ENCODE assay signal across 9 cellular contexts in the genomic region with DNA sequence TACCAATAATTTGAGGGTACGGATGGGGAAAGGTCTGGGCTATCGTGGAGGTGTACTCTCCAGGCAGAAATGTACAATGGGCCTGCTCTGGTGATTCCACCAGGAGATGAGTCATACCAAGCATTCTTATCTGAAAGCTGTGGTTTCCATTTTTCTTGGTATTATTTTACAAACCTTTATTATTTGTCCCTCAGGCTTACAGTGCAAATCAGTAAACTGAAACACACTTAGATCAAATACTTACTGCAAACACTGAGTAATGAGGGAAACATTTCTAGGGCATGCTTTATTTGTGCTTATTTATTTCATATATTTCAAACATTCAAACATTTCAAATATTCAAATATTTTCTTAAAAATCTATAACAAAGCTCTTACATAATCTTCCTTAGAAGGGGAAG.
DNase-seq lines count a peak whose midpoint lies in the region; ATAC-seq, FAIRE-seq and TF ChIP-seq lines count a peak whose summit lies in the region.
"Had no signal": no experiment of that assay in that cellular context is flagged by ENCODE, and none has a peak within 500 bp of the region (broad histone marks: within the 10 kb centered on the region; RNA-seq: fewer than 3 reads in every experiment).

No MANE protein-coding gene starts in this region.

- ATAC-seq in GM18873 (IDR thresholded peaks at IDR 0.05; ENCODE audit: low FRiP score, unreplicated experiment) (peak; percentile 64), HG02870 (IDR thresholded peaks at IDR 0.05; ENCODE audit: unreplicated experiment) (peak; percentile 97)

- DNase-seq in RCC 7860 (ENCODE audit: low spot score) (peak; percentile 80), osteoblast (ENCODE audit: insufficient read length, low spot score, missing footprints) (peak; percentile 18), hippocampal formation (lab: John Stamatoyannopoulos, UW) (no peak), NCI-H1092 (lab: John Stamatoyannopoulos, UW) (no peak), ecto neural progenitor cell (ENCODE audit: low spot score) (no peak)
- DNase-seq in activated effector memory CD4-positive, alpha-beta T cell treated with Interleukin-2 at 50 U/mL for 16 hours, result no peak
- DNase-seq: activated CD4-positive, alpha-beta memory T cell treated with anti-CD3 and anti-CD28 coated beads for 36 hours had no signal

- H3K36me3 ChIP-seq in osteoblast (ENCODE audit: insufficient read depth, low read length), result no peaks in the 10 kb centered on the region

- TF ChIP-seq CTCF in osteoblast (IDR thresholded peaks at IDR 0.05; ENCODE audit: extremely low read depth, low read depth, low read length), result no peak

- peak; percentile 90 for FAIRE-seq in RCC 7860 (lab: Jason Lieb, UNC)

- no peaks in the 10 kb centered on the region for H3K27me3 ChIP-seq in osteoblast (ENCODE audit: insufficient read depth, low read length)

- H2AFZ ChIP-seq in osteoblast (ENCODE audit: low read length), result no peak overlapping the region

- peak overlapping the region; percentile 1 for H3K4me2 ChIP-seq in osteoblast (ENCODE audit: insufficient read depth, low read length)

- H4K20me1 ChIP-seq in osteoblast (ENCODE audit: insufficient read depth, low read length), result no peaks in the 10 kb centered on the region

- peaks cover 31% of the 10 kb centered on the region for H3K4me1 ChIP-seq in osteoblast (ENCODE audit: insufficient read depth, low read length)

- no peaks in the 10 kb centered on the region for H3K9me3 ChIP-seq in osteoblast (ENCODE audit: low read depth, low read length)

- no peak overlapping the region for H3K4me3 ChIP-seq in osteoblast (ENCODE audit: insufficient read depth, low read length)

- peak overlapping the region; percentile 60 for H3K27ac ChIP-seq in osteoblast (ENCODE audit: low read depth, low read length)

- no peaks in the 10 kb centered on the region for H3K79me2 ChIP-seq in osteoblast (ENCODE audit: insufficient read depth, low read length)

Comparison
In these comparisons a context has a peak if more than half of its experiments do, and no peak if none do; other contexts are left out.
1. DNase-seq: peak in RCC 7860 (single experiment) and osteoblast (single experiment); none in hippocampal formation (0 of 2), NCI-H1092 (single experiment), activated effector memory CD4-positive, alpha-beta T cell treated with Interleukin-2 at 50 U/mL for 16 hours (single experiment) and ecto neural progenitor cell (single experiment).